31 cellular contexts compared by ENCODE assay signal in genomic region chr3:180330440-180330839, GRCh38.
"Had no signal": no experiment of that assay in that cellular context is flagged by ENCODE, and none has a peak within 500 bp of the region (broad histone marks: within the 10 kb centered on the region; RNA-seq: fewer than 3 reads in every experiment).

No MANE protein-coding gene starts in this region.

- H3K36me3 ChIP-seq: neural progenitor cell, ovary, right lobe of liver, sigmoid colon, spleen, suprapubic skin, tibial artery, transverse colon, upper lobe of right lung, uterus had no signal

- H3K9me3 ChIP-seq: ovary, right lobe of liver, sigmoid colon, suprapubic skin, testis, tibial artery, transverse colon, upper lobe of right lung, uterus had no signal

- H3K27ac ChIP-seq: neural progenitor cell, ovary, parathyroid adenoma, psoas muscle, right lobe of liver, sigmoid colon, spleen, suprapubic skin, testis, tibial artery, transverse colon, upper lobe of right lung, uterus had no signal

- H3K4me1 ChIP-seq: neural progenitor cell, psoas muscle, right lobe of liver, sigmoid colon, spleen, suprapubic skin, testis, tibial artery, transverse colon, upper lobe of right lung, uterus had no signal

- H3K27me3 ChIP-seq: neural progenitor cell, ovary, right lobe of liver, sigmoid colon, spleen, suprapubic skin, testis, tibial artery, transverse colon, upper lobe of right lung, uterus had no signal

- H3K4me1 Mint-ChIP-seq: natural killer cell; nephron; neural progenitor cell; stimulated activated memory B cell treated with anti-CD40 and anti-IgM and Interleukin-4, amounts not matched to agents 10 μg/mL and 1 μg/mL and 100 μg/mL, for 72 hours; stimulated activated naive CD8-positive, alpha-beta T cell treated with anti-CD3 and anti-CD28 coated beads, Interleukin-15, amount 100 ng/mL, for 72 hours had no signal

- H3K4me2 ChIP-seq: neural progenitor cell, smooth muscle cell had no signal

- H3K27me3 Mint-ChIP-seq: stimulated activated memory B cell treated with anti-CD40 and anti-IgM and Interleukin-4, amounts not matched to agents 10 μg/mL and 1 μg/mL and 100 μg/mL, for 72 hours; stimulated activated naive CD8-positive, alpha-beta T cell treated with anti-CD3 and anti-CD28 coated beads, Interleukin-15, amount 100 ng/mL, for 72 hours; type B pancreatic cell had no signal

- H3K4me3 ChIP-seq: neural progenitor cell, ovary, psoas muscle, right lobe of liver, sigmoid colon, smooth muscle cell, spleen, suprapubic skin, testis, tibial artery, transverse colon, upper lobe of right lung, uterus had no signal

- ATAC-seq: natural killer cell; psoas muscle; right cardiac atrium; right lobe of liver; stimulated activated memory B cell treated with anti-CD40 and anti-IgM and Interleukin-4, amounts not matched to agents 10 μg/mL and 1 μg/mL and 100 μg/mL, for 72 hours; stimulated activated naive CD8-positive, alpha-beta T cell treated with anti-CD3 and anti-CD28 coated beads, Interleukin-15, amount 100 ng/mL, for 72 hours; stimulated activated naive CD8-positive, alpha-beta T cell treated with anti-CD3 and anti-CD28 coated beads, Interleukin-15, Interleukin-2, amounts not matched to agents 100 U/mL and 50 U/mL, for 24 hours; upper lobe of right lung had no signal

- DNase-seq: natural killer cell; occipital lobe; ovary; posterior cingulate gyrus; psoas muscle; right cardiac atrium; right lobe of liver; sigmoid colon; spleen; stimulated activated CD4-positive, alpha-beta T cell treated with anti-CD3 and anti-CD28 coated beads, Interleukin-12 subunit alpha, Interleukin-12 subunit beta, amount 100 ng/mL, for 4 hours; stimulated activated CD4-positive, alpha-beta T cell treated with anti-CD3 and anti-CD28 coated beads, Interleukin-1b, Interleukin-23, amount 100 ng/mL, for 48 hours; stimulated activated CD4-positive, alpha-beta T cell treated with anti-CD3 and anti-CD28 coated beads, Interleukin-4, amount 100 ng/mL, for 1 hour; stimulated activated CD4-positive, alpha-beta T cell treated with anti-CD3 and anti-CD28 coated beads, Interleukin-4, amount 100 ng/mL, for 4 hours; stimulated activated CD8-positive, alpha-beta memory T cell treated with anti-CD3 and anti-CD28 coated beads, Interleukin-4, amount 100 ng/mL, for 48 hours; stimulated activated naive CD4-positive, alpha-beta T cell; stimulated activated naive CD8-positive, alpha-beta T cell treated with anti-CD3 and anti-CD28 coated beads, Interleukin-15, amount 100 ng/mL, for 72 hours; stimulated activated naive CD8-positive, alpha-beta T cell treated with anti-CD3 and anti-CD28 coated beads, Interleukin-15, Interleukin-2, amounts not matched to agents 100 U/mL and 50 U/mL, for 24 hours; substantia nigra; testis; tibial artery; transverse colon; upper lobe of right lung; uterus had no signal

- H3K4me3 Mint-ChIP-seq: natural killer cell; nephron; neural progenitor cell; stimulated activated memory B cell treated with anti-CD40 and anti-IgM and Interleukin-4, amounts not matched to agents 10 μg/mL and 1 μg/mL and 100 μg/mL, for 72 hours; stimulated activated naive CD8-positive, alpha-beta T cell treated with anti-CD3 and anti-CD28 coated beads, Interleukin-15, amount 100 ng/mL, for 72 hours; type B pancreatic cell had no signal

- H3K79me2 ChIP-seq: parathyroid adenoma had no signal

- H3K9me3 Mint-ChIP-seq: neural progenitor cell, type B pancreatic cell had no signal

- H2AFZ ChIP-seq: neural progenitor cell, parathyroid adenoma had no signal

- H3K36me3 Mint-ChIP-seq: natural killer cell; neural progenitor cell; stimulated activated memory B cell treated with anti-CD40 and anti-IgM and Interleukin-4, amounts not matched to agents 10 μg/mL and 1 μg/mL and 100 μg/mL, for 72 hours; type B pancreatic cell had no signal

- H3K27ac Mint-ChIP-seq: natural killer cell; nephron; neural progenitor cell; progenitor cell of endocrine pancreas; stimulated activated memory B cell treated with anti-CD40 and anti-IgM and Interleukin-4, amounts not matched to agents 10 μg/mL and 1 μg/mL and 100 μg/mL, for 72 hours; stimulated activated naive CD8-positive, alpha-beta T cell treated with anti-CD3 and anti-CD28 coated beads, Interleukin-15, amount 100 ng/mL, for 72 hours; type B pancreatic cell had no signal
